In genomic region chr15:31399544-31400171, GRCh38 we compare ENCODE assay signal across 13 cellular contexts.
DNase-seq lines count a peak whose midpoint lies in the region; ATAC-seq and TF ChIP-seq lines count a peak whose summit lies in the region.
"Had no signal": no experiment of that assay in that cellular context is flagged by ENCODE, and none has a peak within 500 bp of the region (broad histone marks: within the 10 kb centered on the region; RNA-seq: fewer than 3 reads in every experiment).

No MANE protein-coding gene starts in this region.

- CTCF ChIA-PET in RWPE1 (lab: Yijun Ruan, JAX) (interaction anchor here (0.6 kb wide), 1 partner anchor 21 kb away, joined by 5 read pairs; no protein-coding TSS in a partner anchor), GM10248 (lab: Yijun Ruan, JAX) (interaction anchor here (1.3 to 1.5 kb wide), 2 partner anchors 16 to 36 kb away, joined by 3 read pairs; no protein-coding TSS in a partner anchor)

- no peaks in the 10 kb centered on the region for H3K9me3 Mint-ChIP-seq in stimulated activated memory B cell treated with anti-CD40 and anti-IgM and Interleukin-4, amounts not matched to agents 10 μg/mL and 1 μg/mL and 100 μg/mL, for 72 hours
- H3K9me3 Mint-ChIP-seq: effector memory CD8-positive, alpha-beta T cell had no signal

- no peak for TF ChIP-seq EP300 in upper lobe of left lung (IDR thresholded peaks at IDR 0.05)

- no peaks in the 10 kb centered on the region for H3K9me3 ChIP-seq in upper lobe of left lung

- TF ChIP-seq CTCF in RWPE1 (conservative IDR thresholded peaks at IDR 0.05; ENCODE audit: low read depth) (no peak), epithelial cell of esophagus (IDR thresholded peaks at IDR 0.05; ENCODE audit: insufficient read depth, low read depth, low read length, missing control alignments) (no peak), upper lobe of left lung (IDR thresholded peaks at IDR 0.05) (no peak), GM10248 (IDR thresholded peaks at IDR 0.05; ENCODE audit: control extremely low read depth, extremely low read depth, low read depth, missing control alignments) (no peak)

- 76 to 87% methylated on average over 5 to 8 of the region's 8 CpGs for WGBS in upper lobe of left lung, 2 donors

- no peaks in the 10 kb centered on the region for H3K36me3 ChIP-seq in upper lobe of left lung

- H3K4me1 Mint-ChIP-seq in stimulated activated memory B cell treated with anti-CD40 and anti-IgM and Interleukin-4, amounts not matched to agents 10 μg/mL and 1 μg/mL and 100 μg/mL, for 72 hours = peaks cover 41% of the 10 kb centered on the region

- peak overlapping the region; percentile 62 for H3K27ac Mint-ChIP-seq in stimulated activated memory B cell treated with anti-CD40 and anti-IgM and Interleukin-4, amounts not matched to agents 10 μg/mL and 1 μg/mL and 100 μg/mL, for 72 hours

- H3K36me3 Mint-ChIP-seq in stimulated activated memory B cell treated with anti-CD40 and anti-IgM and Interleukin-4, amounts not matched to agents 10 μg/mL and 1 μg/mL and 100 μg/mL, for 72 hours = no peaks in the 10 kb centered on the region
- H3K36me3 Mint-ChIP-seq: CD14-positive monocyte had no signal

- POLR2A ChIA-PET in RWPE1 (lab: Yijun Ruan, JAX; ENCODE audit: low non-redundant PET) = no interaction called here
- POLR2A ChIA-PET in GM10248 (lab: Yijun Ruan, JAX) = no interaction called here

- no peak overlapping the region for H3K4me3 Mint-ChIP-seq in stimulated activated memory B cell treated with anti-CD40 and anti-IgM and Interleukin-4, amounts not matched to agents 10 μg/mL and 1 μg/mL and 100 μg/mL, for 72 hours
- H3K4me3 Mint-ChIP-seq: CD14-positive monocyte; effector memory CD8-positive, alpha-beta T cell; T-helper 1 cell treated with Interleukin-12 subunit alpha and Interleukin-12 subunit beta and Interleukin-4 antibody, amounts not matched to agents 30 μg/mL and 1 μg/mL, for 36 hours had no signal

- no peaks in the 10 kb centered on the region for H3K27me3 ChIP-seq in upper lobe of left lung

- DNase-seq in activated effector memory CD4-positive, alpha-beta T cell treated with anti-CD3 and anti-CD28 coated beads, Interleukin-2, amount 50 U/mL, for 16 hours = peak; percentile 61
- DNase-seq in activated effector memory CD4-positive, alpha-beta T cell treated with Interleukin-2 at 50 U/mL for 16 hours = no peak
- no peak for DNase-seq in RWPE1 (ENCODE audit: low spot score)
- DNase-seq in epithelial cell of esophagus (ENCODE audit: low read depth) = peak; percentile 30
- DNase-seq in amygdala (lab: John Stamatoyannopoulos, UW) = no peak
- DNase-seq in upper lobe of left lung = no peak
- no peak for DNase-seq in GM10248 (ENCODE audit: extremely low spot score)
- DNase-seq: activated naive CD4-positive, alpha-beta T cell treated with Interleukin-2 at 50 U/mL for 16 hours; effector memory CD8-positive, alpha-beta T cell; stimulated activated naive CD4-positive, alpha-beta T cell had no signal

- no peaks in the 10 kb centered on the region for H3K27me3 Mint-ChIP-seq in stimulated activated memory B cell treated with anti-CD40 and anti-IgM and Interleukin-4, amounts not matched to agents 10 μg/mL and 1 μg/mL and 100 μg/mL, for 72 hours
- H3K27me3 Mint-ChIP-seq: effector memory CD8-positive, alpha-beta T cell had no signal

- no peak for TF ChIP-seq POLR2A in upper lobe of left lung (IDR thresholded peaks at IDR 0.05)

- peaks cover 20 to 49% (median 28%) of the 10 kb centered on the region in 4 donors for H3K4me1 ChIP-seq in upper lobe of left lung

- peak overlapping the region; percentile 98 for H3K27ac ChIP-seq in RWPE1
- peak overlapping the region in 2 of 4 donors; percentile 43 to 87 for H3K27ac ChIP-seq in upper lobe of left lung

- ATAC-seq in stimulated activated memory B cell treated with anti-CD40 and anti-IgM and Interleukin-4, amounts not matched to agents 10 μg/mL and 1 μg/mL and 100 μg/mL, for 72 hours = peak; percentile 31
- no peak for ATAC-seq in upper lobe of left lung (ENCODE audit: low FRiP score in 2 of 2)

- H3K4me3 ChIP-seq in epithelial cell of esophagus (ENCODE audit: low read length) (no peak overlapping the region), upper lobe of left lung (no peak overlapping the region)

Comparison
In these comparisons a context has a peak if more than half of its experiments do, and no peak if none do; other contexts are left out.
1. DNase-seq: peak in activated effector memory CD4-positive, alpha-beta T cell treated with anti-CD3 and anti-CD28 coated beads, Interleukin-2, amount 50 U/mL, for 16 hours (single experiment) and epithelial cell of esophagus (single experiment); none in activated effector memory CD4-positive, alpha-beta T cell treated with Interleukin-2 at 50 U/mL for 16 hours (single experiment), RWPE1 (single experiment), amygdala (0 of 56), upper lobe of left lung (0 of 2) and GM10248 (single experiment).